Comparison of ENCODE assay signal across 8 cellular contexts in the genomic region with DNA sequence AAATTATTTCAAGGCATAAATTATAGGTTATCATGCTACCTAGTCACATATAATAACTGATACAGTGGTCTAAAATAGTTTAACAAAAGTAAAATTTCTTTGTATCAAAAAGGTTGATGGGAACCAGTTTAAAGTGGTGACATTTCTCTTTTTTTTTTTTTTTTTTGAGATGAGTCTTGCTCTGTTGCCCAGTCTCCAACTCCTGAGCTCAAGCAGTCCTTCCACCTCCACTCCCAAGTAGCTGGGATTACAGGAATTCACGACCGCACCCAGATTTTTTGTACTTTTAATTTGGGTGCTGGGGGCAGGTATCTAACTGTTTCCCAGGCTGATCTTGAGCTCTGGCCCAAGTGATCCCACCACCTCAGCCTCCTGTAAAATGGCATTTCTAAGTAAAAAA. TPM values are rescaled to one million over a fixed set of nuclear protein-coding genes. Genes with fewer than 3 reads are reported as not detected.
A peak's percentile ranks its signal among the peaks of the same experiment; 100 is the strongest.
DNase-seq lines count a peak whose midpoint lies in the region; ATAC-seq, FAIRE-seq and TF ChIP-seq lines count a peak whose summit lies in the region.

No MANE protein-coding gene starts in this region.

- H3K4me1 ChIP-seq in heart right ventricle (peaks cover 0 to 48% (median 0%) of the 10 kb centered on the region in 9 donors), GM12878 (ENCODE audit: control insufficient read depth, insufficient read depth, low read length) (peaks cover 4% of the 10 kb centered on the region; the same call in 1 of the 2 replicates), mononuclear cell (ENCODE audit: insufficient read depth, low read length) (peaks cover 42% of the 10 kb centered on the region), upper lobe of right lung (peaks cover 4% of the 10 kb centered on the region)

- H3K4me2 ChIP-seq in GM12878 (ENCODE audit: control insufficient read depth, insufficient read depth), result peak overlapping the region; percentile 85

- in situ Hi-C loops in GM12878 (cut with MboI), result loop anchor here (25.0 kb wide), 2 partner anchors 122 to 1422 kb away; a partner anchor contains a TSS

- DNase-seq in heart right ventricle, result no peak
- no peak for DNase-seq in cardiac septum (ENCODE audit: low spot score)
- DNase-seq in GM12878 (ENCODE audit: low read depth, low spot score), result no peak
- DNase-seq in upper lobe of right lung, result no peak
- no peak for DNase-seq in cortex of kidney (lab: John Stamatoyannopoulos, UW)
- DNase-seq in putamen (ENCODE audit: low spot score), result no peak

- H3K27me3 ChIP-seq in heart right ventricle, result no peaks in the 10 kb centered on the region
- no peaks in the 10 kb centered on the region for H3K27me3 ChIP-seq in GM12878 (replicated peaks in 1 of 2; ENCODE audit: control insufficient read depth in 2 of 2, insufficient read depth in 2 of 2, low read length in 1 of 2)
- no peaks in the 10 kb centered on the region for H3K27me3 ChIP-seq in mononuclear cell (ENCODE audit: insufficient read depth, low read length)
- H3K27me3 ChIP-seq in upper lobe of right lung, result no peaks in the 10 kb centered on the region

- peak overlapping the region; percentile 50 for H2AFZ ChIP-seq in GM12878 (ENCODE audit: control insufficient read depth, low read depth, low read length)

- intact Hi-C loops in heart right ventricle (cut with DNase I) (loop anchor here in 1 of 10 donors (10.0 kb wide), 1 partner anchor 114 kb away; a partner anchor contains a TSS), cardiac septum (cut with DNase I) (no loop called here), GM12878 (cut with micrococcal nuclease; ENCODE audit: unreplicated experiment) (no loop called here), upper lobe of right lung (cut with DNase I) (no loop called here)

- no peak for TF ChIP-seq EP300 in GM12878 (IDR thresholded peaks at IDR 0.05; ENCODE audit: borderline replicate concordance in 1 of 2, control insufficient read depth in 1 of 2, low read depth in 2 of 2, low read length in 2 of 2)

- H3K9me3 ChIP-seq in heart right ventricle (no peaks in the 10 kb centered on the region), GM12878 (replicated peaks; ENCODE audit: control insufficient read depth, insufficient read depth, low read length) (no peaks in the 10 kb centered on the region), mononuclear cell (ENCODE audit: low read depth, low read length) (no peaks in the 10 kb centered on the region), upper lobe of right lung (no peaks in the 10 kb centered on the region)

- no peaks in the 10 kb centered on the region for H4K20me1 ChIP-seq in GM12878 (ENCODE audit: control insufficient read depth, insufficient read depth)

- RAD21 ChIA-PET in GM12878 (lab: Charles Lee; ENCODE audit: unreplicated experiment), result interaction anchor here (0.6 to 2.9 kb wide), 4 partner anchors 8 to 1121 kb away, joined by 3 to 15 read pairs (median 4); a partner anchor contains a TSS

- no TSS peak for BruUV-seq in GM12878 (replicated peaks; lab: Mats Ljungman, UMichigan)

- no peak for TF ChIP-seq POLR2A in GM12878 (IDR thresholded peaks at IDR 0.05; ENCODE audit: low read depth, low read length)

- SMC1A ChIA-PET in GM12878 (lab: Charles Lee; ENCODE audit: uncharacterized antibody, unreplicated experiment), result interaction anchor here (0.6 to 1.2 kb wide), 5 partner anchors 8 to 123 kb away, joined by 3 to 5 read pairs (median 3); no protein-coding TSS in a partner anchor

- ATAC-seq in heart right ventricle (no peak), GM12878 (no peak), upper lobe of right lung (no peak), HG03442 (IDR thresholded peaks at IDR 0.05; ENCODE audit: unreplicated experiment) (no peak)

- 87 to 90% methylated on average over 2 of the region's 2 CpGs for WGBS in heart right ventricle, 2 donors
- 80% methylated on average over 2 of the region's 2 CpGs for WGBS in GM12878 (ENCODE audit: insufficient coverage, insufficient replicate concordance, low lambda C conversion rate, missing lambda C conversion rate)

- CTCF ChIA-PET in GM12878 (lab: Yijun Ruan, JAX), result interaction anchor here (1.4 kb wide), 1 partner anchor 24 kb away, joined by 5 read pairs; no protein-coding TSS in a partner anchor

- TF ChIP-seq RAD21 in GM12878 (IDR thresholded peaks at IDR 0.05; ENCODE audit: insufficient read depth, low read depth, low read length), result no peak

- TF ChIP-seq CTCF in heart right ventricle (IDR thresholded peaks at IDR 0.05) (no peak), GM12878 (IDR thresholded peaks at IDR 0.05 in 2 of 3, conservative IDR thresholded peaks at IDR 0.05 in 1 of 3; ENCODE audit: control insufficient read depth in 2 of 3, extremely low read depth in 1 of 3, insufficient read depth in 1 of 3, low read depth in 3 of 3, low read length in 3 of 3) (no peak), upper lobe of right lung (IDR thresholded peaks at IDR 0.05) (no peak)

- H3K4me3 ChIP-seq in heart right ventricle (peak overlapping the region in 8 of 10 donors; percentile 58 to 83 (median 70)), GM12878 (peak overlapping the region; percentile 86; the same call in 1 of the 2 replicates), mononuclear cell (ENCODE audit: low read length) (peak overlapping the region; percentile 89), upper lobe of right lung (peak overlapping the region; percentile 68)

- H3K9ac ChIP-seq in GM12878 (ENCODE audit: control insufficient read depth, insufficient read depth, low read length), result peak overlapping the region; percentile 87

- peaks cover 32% of the 10 kb centered on the region for H3K79me2 ChIP-seq in GM12878 (ENCODE audit: control insufficient read depth, insufficient read depth, low read length)

- H3K36me3 ChIP-seq in heart right ventricle (no peaks in the 10 kb centered on the region), GM12878 (ENCODE audit: control insufficient read depth in 2 of 2, insufficient read depth in 2 of 2, low read length in 1 of 2) (0 out of 4 replicates have a peak, but pooled peaks cover 0 to 3% of the 10 kb centered on the region in 2 experiments), upper lobe of right lung (no peaks in the 10 kb centered on the region)

- FAIRE-seq in GM12878 (lab: Jason Lieb, UNC), result no peak

- peak overlapping the region; percentile 86 to 99 (median 95) for H3K27ac ChIP-seq in heart right ventricle
- peak overlapping the region; percentile 98 for H3K27ac ChIP-seq in GM12878 (ENCODE audit: control insufficient read depth, insufficient read depth)
- peak overlapping the region; percentile 99 for H3K27ac ChIP-seq in upper lobe of right lung

- POLR2A ChIA-PET in GM12878 (lab: Charles Lee), result interaction anchor here (0.6 to 2.0 kb wide), 9 partner anchors 10 to 1275 kb away, joined by 3 to 8 read pairs (median 3); a partner anchor contains a TSS

TF ChIP-seq in GM12878, 131 proteins besides CTCF, POLR2A, EP300 and RAD21 (continues in another document):
- no peak for TF ChIP-seq ZBED1 (IDR thresholded peaks at IDR 0.05; ENCODE audit: borderline replicate concordance)
- no peak for TF ChIP-seq DPF2 (IDR thresholded peaks at IDR 0.05)

RNA-seq across cellular contexts. Expression of a gene that starts 1.0 kb away (rescaled TPM):
- 10 to 100 TPM in 1 of 10 donors, 1 to 10 TPM in 9; 2.3 to 12.8 (median 3.6) TPM for total RNA-seq in heart right ventricle
- 1 to 10 TPM; 3.7 to 4.8 TPM for polyA plus RNA-seq in heart right ventricle
- 3.1 TPM for total RNA-seq in cardiac septum
- total RNA-seq in GM12878 (2013; cell fraction: nucleolus; rRNA removed), result 34.7 and 36.2 TPM in 2 replicates
- total RNA-seq in GM12878 (2014; rRNA removed), result 43.5 and 52.9 TPM in 2 replicates
- total RNA-seq in GM12878 (2014; rRNA removed; fragmentation: Illumina TruSeq; extraction: Trizol), result 47.7 and 50.3 TPM in 2 replicates
- total RNA-seq in GM12878 (2021), result 45.1 and 45.9 TPM in 2 replicates
- polyA plus RNA-seq in GM12878 (2011; ENCODE audit: low read depth), result 32.6 TPM
- 43.9 and 73.6 TPM in 2 replicates for polyA plus RNA-seq in GM12878 (2011; rRNA removed)
- 16.7 and 20.1 TPM in 2 replicates for polyA plus RNA-seq in GM12878 (2011; cell fraction: cytosol; rRNA removed)
- polyA plus RNA-seq in GM12878 (2011; cell fraction: nucleus; rRNA removed), result 14.2 and 19.2 TPM in 2 replicates
- 40.8 and 47.4 TPM in 2 replicates for polyA plus RNA-seq in GM12878 (2012)
- 66.4 and 85.1 TPM in 2 replicates for polyA plus RNA-seq in GM12878 (2014; fragmentation: Illumina TruSeq; extraction: Trizol)
- 10 to 100 TPM; 43.3 to 48.4 TPM for polyA plus RNA-seq in GM12878 (2014; fragmentation: Nextera tagmentation; extraction: Ambion mirVana)
- polyA plus RNA-seq in GM12878 (2014; rRNA removed), result 44.9 and 60.6 TPM in 2 replicates
- 100 to 1,000 TPM; 101 to 107 TPM for polyA plus RNA-seq in GM12878 (2016; fragmentation: Nextera tagmentation; extraction: Ambion mirVana)
- 10.1 and 13.2 TPM in 2 replicates for polyA minus RNA-seq in GM12878 (2011; rRNA and poly(A)+ RNA removed)
- 9.6 and 12.1 TPM in 2 replicates for polyA minus RNA-seq in GM12878 (2011; cell fraction: cytosol; rRNA and poly(A)+ RNA removed)
- polyA minus RNA-seq in GM12878 (2011; cell fraction: nucleus; rRNA and poly(A)+ RNA removed), result 12.1 and 18.6 TPM in 2 replicates
- 30.7 TPM for total RNA-seq in mononuclear cell
- 24.5 TPM for total RNA-seq in upper lobe of right lung

RNA-seq across cellular contexts. Expression of a gene that starts 28.8 kb away (rescaled TPM):
- 1 to 10 TPM in 9 of 10 donors, under 1 TPM in 1; 0.96 to 2.9 (median 1.8) TPM for total RNA-seq in heart right ventricle
- polyA plus RNA-seq in heart right ventricle, result 1 to 10 TPM; 1.1 to 1.7 TPM
- 1.5 TPM for total RNA-seq in cardiac septum
- 7.7 and 8.1 TPM in 2 replicates for total RNA-seq in GM12878 (2013; cell fraction: nucleolus; rRNA removed)
- 2.8 and 3.2 TPM in 2 replicates for total RNA-seq in GM12878 (2014; rRNA removed)
- 3.4 and 3.7 TPM in 2 replicates for total RNA-seq in GM12878 (2014; rRNA removed; fragmentation: Illumina TruSeq; extraction: Trizol)
- total RNA-seq in GM12878 (2021), result 2.7 and 3.6 TPM in 2 replicates
- polyA plus RNA-seq in GM12878 (2011; ENCODE audit: low read depth), result 1.0 TPM
- polyA plus RNA-seq in GM12878 (2011; rRNA removed), result 5.3 and 10.1 TPM in 2 replicates
- 2.1 and 2.2 TPM in 2 replicates for polyA plus RNA-seq in GM12878 (2011; cell fraction: cytosol; rRNA removed)
- 3.7 and 3.9 TPM in 2 replicates for polyA plus RNA-seq in GM12878 (2011; cell fraction: nucleus; rRNA removed)
- 3.0 and 3.1 TPM in 2 replicates for polyA plus RNA-seq in GM12878 (2012)
- polyA plus RNA-seq in GM12878 (2014; fragmentation: Illumina TruSeq; extraction: Trizol), result 4.2 and 5.2 TPM in 2 replicates
- polyA plus RNA-seq in GM12878 (2014; fragmentation: Nextera tagmentation; extraction: Ambion mirVana), result under 1 TPM; 0.86 to 0.93 TPM
- polyA plus RNA-seq in GM12878 (2014; rRNA removed), result 2.4 and 2.5 TPM in 2 replicates
- 1 to 10 TPM in 1 of 2 experiments, under 1 TPM in 1; 0.96 to 1.1 TPM for polyA plus RNA-seq in GM12878 (2016; fragmentation: Nextera tagmentation; extraction: Ambion mirVana)
- polyA minus RNA-seq in GM12878 (2011; rRNA and poly(A)+ RNA removed), result 4.2 and 5.5 TPM in 2 replicates
- 1.9 and 3.2 TPM in 2 replicates for polyA minus RNA-seq in GM12878 (2011; cell fraction: cytosol; rRNA and poly(A)+ RNA removed)
- 5.6 and 6.1 TPM in 2 replicates for polyA minus RNA-seq in GM12878 (2011; cell fraction: nucleus; rRNA and poly(A)+ RNA removed)
- total RNA-seq in mononuclear cell, result 13.3 TPM
- total RNA-seq in upper lobe of right lung, result 9.4 TPM
